Comparison of ENCODE assay signal across 8 cellular contexts in the genomic region with DNA sequence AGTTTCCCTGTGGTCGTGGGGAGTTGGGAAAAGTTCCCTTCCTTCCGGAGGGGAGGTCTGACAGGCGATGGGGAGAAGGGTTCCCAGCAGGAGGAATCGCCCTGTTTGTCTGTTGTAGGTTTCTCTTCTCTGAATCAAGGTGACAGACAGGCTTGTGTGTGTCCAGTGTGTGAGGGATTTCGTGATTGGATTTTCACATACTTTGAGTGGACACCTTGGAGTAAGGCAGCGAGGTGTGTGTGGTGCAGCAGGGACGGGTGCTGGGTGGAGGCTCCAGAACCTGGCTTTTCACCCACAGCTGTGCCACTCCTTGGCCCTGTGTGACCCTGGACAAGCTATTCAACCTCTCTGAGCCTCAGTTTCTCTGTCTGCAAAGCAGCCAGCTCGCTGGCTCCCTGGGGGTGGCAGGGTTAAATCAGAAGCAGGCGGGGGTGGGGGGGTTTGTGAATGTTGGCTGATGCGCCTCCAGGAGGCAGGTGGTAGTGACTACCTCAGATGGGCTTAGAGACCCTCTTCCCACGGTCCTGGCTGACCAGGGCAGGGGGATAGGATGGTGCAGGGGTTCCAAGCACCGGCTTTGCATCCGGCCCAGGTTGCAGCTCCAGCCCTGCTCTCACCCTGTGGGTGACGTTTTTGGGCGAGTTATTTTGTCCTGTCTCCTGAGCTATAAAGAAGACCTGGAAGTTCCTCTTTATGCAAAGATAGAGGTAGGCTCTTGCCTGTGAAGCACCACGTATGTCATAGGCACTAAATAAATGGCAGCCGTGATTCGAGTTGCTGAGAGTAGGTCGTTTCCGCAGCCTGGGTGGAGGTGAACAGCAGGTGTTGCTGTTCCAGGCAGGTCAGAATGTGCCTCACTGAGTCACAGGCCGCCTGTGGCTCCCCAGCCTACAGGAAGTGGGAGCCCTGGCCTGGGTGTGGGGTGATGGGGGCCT. TPM values are rescaled to one million over a fixed set of nuclear protein-coding genes. Genes with fewer than 3 reads are reported as not detected.
DNase-seq lines count a peak whose midpoint lies in the region; ATAC-seq and TF ChIP-seq lines count a peak whose summit lies in the region.

No MANE protein-coding gene starts in this region.

- peaks cover 3% of the 10 kb centered on the region; the same call in 1 of the 2 replicates for H3K36me3 ChIP-seq in BJ (ENCODE audit: control insufficient read depth, insufficient read depth, low read length)
- no peaks in the 10 kb centered on the region for H3K36me3 ChIP-seq in esophagus (ENCODE audit: control insufficient read depth in 2 of 2, insufficient read depth in 2 of 2, low read length in 1 of 2)
- H3K36me3 ChIP-seq in neuron (ENCODE audit: insufficient read depth, low read length), result no peaks in the 10 kb centered on the region

- no peak for TF ChIP-seq CTCF in BJ (IDR thresholded peaks at IDR 0.05; ENCODE audit: insufficient read depth, low read depth, low read length)

- CTCF ChIA-PET in BJ (lab: Yijun Ruan, JAX), result interaction anchor here (0.6 to 2.3 kb wide), 8 partner anchors 17 to 217 kb away, joined by 3 to 9 read pairs (median 4); no protein-coding TSS in a partner anchor

- H3K9me3 ChIP-seq in esophagus (ENCODE audit: control insufficient read depth in 2 of 2, insufficient read depth in 1 of 2, low read depth in 1 of 2, low read length in 1 of 2) (no peaks in the 10 kb centered on the region), neuron (ENCODE audit: low read length) (no peaks in the 10 kb centered on the region)

- H2AFZ ChIP-seq in neuron (ENCODE audit: low read depth, low read length), result peak overlapping the region; percentile 53

- peak overlapping the region; percentile 70 for H3K4me3 ChIP-seq in BJ (ENCODE audit: low read depth, low read length)
- peak overlapping the region; percentile 65 to 83 for H3K4me3 ChIP-seq in esophagus (ENCODE audit: low read depth in 1 of 2, low read length in 2 of 2)
- peak overlapping the region; percentile 10 for H3K4me3 ChIP-seq in neuron (ENCODE audit: low read length)

- peak overlapping the region; percentile 87 to 99 for H3K27ac ChIP-seq in esophagus (ENCODE audit: low read depth in 2 of 2, low read length in 1 of 2)

- DNase-seq in BJ (ENCODE audit: low read depth) (no peak), NCI-H748 (lab: John Stamatoyannopoulos, UW; ENCODE audit: unreplicated experiment) (peak; percentile 51), NCI-H82 treated with DMSO at 0.1 percent for 48 hours (lab: John Stamatoyannopoulos, UW; ENCODE audit: unreplicated experiment) (no peak)
- no peak for DNase-seq in stimulated activated CD4-positive, alpha-beta T cell treated with anti-CD3 and anti-CD28 coated beads, Interleukin-2, amount 100 ng/mL, for 24 hours

- H3K27me3 ChIP-seq in BJ (ENCODE audit: control insufficient read depth, insufficient read depth, low read length), result no peaks in the 10 kb centered on the region
- H3K27me3 ChIP-seq in esophagus (ENCODE audit: control insufficient read depth in 1 of 2, insufficient read depth in 2 of 2, low read length in 2 of 2), result no peaks in the 10 kb centered on the region
- peaks cover 48% of the 10 kb centered on the region for H3K27me3 ChIP-seq in neuron (ENCODE audit: insufficient read depth, low read length)

- ATAC-seq in GM18498 (IDR thresholded peaks at IDR 0.05; ENCODE audit: unreplicated experiment) (no peak), HG03354 (IDR thresholded peaks at IDR 0.05; ENCODE audit: poor library complexity, severe bottlenecking, unreplicated experiment) (no peak)

- 20 to 27% methylated on average over 21 of the region's 21 CpGs for WGBS in esophagus, 2 donors

- peaks cover 0 to 10% of the 10 kb centered on the region in 2 donors for H3K4me1 ChIP-seq in esophagus (ENCODE audit: control insufficient read depth in 2 of 2, insufficient read depth in 2 of 2, low read length in 1 of 2)
- peaks cover 10% of the 10 kb centered on the region for H3K4me1 ChIP-seq in neuron (ENCODE audit: insufficient read depth, low read length)

- POLR2A ChIA-PET in BJ (lab: Charles Lee), result interaction anchor here (0.6 to 0.7 kb wide), 3 partner anchors 38 to 80 kb away, joined by 3 to 14 read pairs (median 9); no protein-coding TSS in a partner anchor

RNA-seq across cellular contexts. Expression of a gene that starts 0.7 kb away (rescaled TPM):
- polyA plus RNA-seq in BJ (2011; rRNA removed), result 21.3 and 26.8 TPM in 2 replicates
- 25.8 and 43.4 TPM in 2 replicates for polyA minus RNA-seq in BJ (2011; rRNA and poly(A)+ RNA removed)
- 10 to 100 TPM in 1 of 2 donors, 1 to 10 TPM in 1; 8.2 to 15.1 TPM for polyA plus RNA-seq in esophagus

RNA-seq across cellular contexts. Expression of a gene that starts 50.7 kb away (rescaled TPM):
- polyA plus RNA-seq in BJ (2011; rRNA removed), result 3.3 and 3.8 TPM in 2 replicates
- 1.4 and 2.3 TPM in 2 replicates for polyA minus RNA-seq in BJ (2011; rRNA and poly(A)+ RNA removed)
- 10 to 100 TPM; 13.4 to 18.5 TPM for polyA plus RNA-seq in esophagus

Comparison
In these comparisons a context has a peak if more than half of its experiments do, and no peak if none do; other contexts are left out.
1. H3K4me3 ChIP-seq: peak in every context shown above with its lines; median percentile 74 in esophagus; 70 in BJ; 10 in neuron.